ENCODE assay signal across 11 cellular contexts in the genomic region with DNA sequence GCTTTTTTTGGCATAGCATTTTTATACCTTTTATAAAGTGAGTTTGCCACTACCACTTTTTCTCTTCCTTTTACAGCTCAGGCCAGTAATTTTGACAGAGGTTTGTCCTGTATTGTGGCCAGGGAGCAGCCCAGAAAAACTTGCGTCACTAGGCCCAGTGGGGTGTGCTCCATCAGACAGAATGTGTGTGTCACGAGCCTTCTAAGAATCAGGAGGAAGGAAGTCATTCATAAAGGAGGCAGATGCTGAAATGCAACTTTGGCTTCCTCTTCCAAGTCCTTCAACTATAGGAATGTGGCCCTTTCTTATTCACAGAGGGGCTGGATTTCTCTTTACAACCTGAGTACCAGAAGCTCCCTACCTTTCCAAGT. TPM values are rescaled to one million over a fixed set of nuclear protein-coding genes. Genes with fewer than 3 reads are reported as not detected.
DNase-seq lines count a peak whose midpoint lies in the region; ATAC-seq, FAIRE-seq and TF ChIP-seq lines count a peak whose summit lies in the region.
"Had no signal": no experiment of that assay in that cellular context is flagged by ENCODE, and none has a peak within 500 bp of the region (broad histone marks: within the 10 kb centered on the region; RNA-seq: fewer than 3 reads in every experiment).

No MANE protein-coding gene starts in this region.

- peak overlapping the region; percentile 1 for H3K9ac ChIP-seq in endothelial cell of umbilical vein (replicated peaks; ENCODE audit: extremely low read depth, insufficient read depth, low read length)

- no peak overlapping the region for H3K27ac ChIP-seq in CD4-positive, CD25-positive, alpha-beta regulatory T cell (ENCODE audit: insufficient read depth, low read length, poor library complexity, severe bottlenecking)
- H3K27ac ChIP-seq in endothelial cell of umbilical vein (ENCODE audit: insufficient read depth, low read depth, low read length): peak overlapping the region; percentile 57
- H3K27ac ChIP-seq in pancreas: peak overlapping the region in 2 of 4 donors; percentile 17 to 36

- H3K4me3 Mint-ChIP-seq in CD4-positive, CD25-positive, alpha-beta regulatory T cell: no peak overlapping the region
- H3K4me3 Mint-ChIP-seq: central memory CD8-positive, alpha-beta T cell; T-helper 1 cell treated with Interleukin-12 subunit alpha and Interleukin-12 subunit beta and Interleukin-4 antibody, amounts not matched to agents 30 μg/mL and 1 μg/mL, for 36 hours had no signal

- TF ChIP-seq POLR2A in endothelial cell of umbilical vein (IDR thresholded peaks at IDR 0.05; ENCODE audit: low read depth, low read length): no peak

- WGBS in pancreas, 2 donors: 83 to 90% methylated on average over 2 of the region's 2 CpGs

- H3K36me3 ChIP-seq in CD4-positive, CD25-positive, alpha-beta regulatory T cell (ENCODE audit: control insufficient read depth, insufficient read depth, low read length): peaks cover 49% of the 10 kb centered on the region
- H3K36me3 ChIP-seq in endothelial cell of umbilical vein (ENCODE audit: control insufficient read depth in 2 of 2, extremely low read depth in 1 of 2, insufficient read depth in 2 of 2, low read length in 2 of 2): peaks cover 21 to 22% of the 10 kb centered on the region in 2 experiments
- H3K36me3 ChIP-seq in pancreas: peaks cover 4 to 48% (median 20%) of the 10 kb centered on the region in 3 donors

- no peaks in the 10 kb centered on the region for H4K20me1 ChIP-seq in endothelial cell of umbilical vein (replicated peaks; ENCODE audit: control insufficient read depth, extremely low read depth, insufficient read depth, low read length)

- DNase-seq in CD4-positive, CD25-positive, alpha-beta regulatory T cell: no peak
- peak; percentile 85 for DNase-seq in NOMO-1 treated with dmso at 0.1 percent for 144 hours (lab: John Stamatoyannopoulos, UW; ENCODE audit: unreplicated experiment)
- DNase-seq in endothelial cell of umbilical vein (ENCODE audit: low read depth, low spot score): peak; percentile 85
- DNase-seq in pancreas: peak in 1 of 6 donors; percentile 36
- no peak for DNase-seq in putamen (ENCODE audit: low spot score)
- DNase-seq in LoVo (ENCODE audit: low spot score): no peak

- peak overlapping the region; percentile 23 to 85 (median 34) for H3K27ac Mint-ChIP-seq in CD4-positive, CD25-positive, alpha-beta regulatory T cell
- H3K27ac Mint-ChIP-seq: T-helper 1 cell treated with Interleukin-12 subunit alpha and Interleukin-12 subunit beta and Interleukin-4 antibody, amounts not matched to agents 30 μg/mL and 1 μg/mL, for 36 hours had no signal

- H2AFZ ChIP-seq in endothelial cell of umbilical vein (ENCODE audit: low read depth, low read length): no peak overlapping the region

- no peak for ATAC-seq in CD4-positive, CD25-positive, alpha-beta regulatory T cell (ENCODE audit: low read depth in 2 of 2)
- ATAC-seq in pancreas: peak in 3 of 4 donors; percentile 28 to 71 (median 68)
- ATAC-seq in HG03432 (IDR thresholded peaks at IDR 0.05; ENCODE audit: unreplicated experiment): no peak
- ATAC-seq in GM21381 (IDR thresholded peaks at IDR 0.05; ENCODE audit: unreplicated experiment): no peak

- H3K9me1 ChIP-seq in endothelial cell of umbilical vein (replicated peaks; ENCODE audit: control insufficient read depth, extremely low read depth, insufficient read depth, low read length): no peaks in the 10 kb centered on the region

- intact Hi-C loops in endothelial cell of umbilical vein (cut with micrococcal nuclease) (loop anchor here (1.0 kb wide), 1 partner anchor 8 kb away; no protein-coding TSS in a partner anchor), pancreas (cut with DNase I) (no loop called here)

- peak; percentile 99 for FAIRE-seq in endothelial cell of umbilical vein (lab: Jason Lieb, UNC)
- no peak for FAIRE-seq in pancreas (lab: Jason Lieb, UNC)
- FAIRE-seq: islet of Langerhans had no signal

- H3K4me1 ChIP-seq in CD4-positive, CD25-positive, alpha-beta regulatory T cell (ENCODE audit: control insufficient read depth, insufficient read depth, low read length, poor library complexity, severe bottlenecking): peaks cover 16% of the 10 kb centered on the region
- H3K4me1 ChIP-seq in endothelial cell of umbilical vein (ENCODE audit: control insufficient read depth, extremely low read depth, insufficient read depth, low read length) (peaks cover 23% of the 10 kb centered on the region), pancreas (no peaks in the 10 kb centered on the region)

- BruUV-seq in endothelial cell of umbilical vein (replicated peaks; lab: Mats Ljungman, UMichigan): no TSS peak

- peaks cover 8 to 26% (median 18%) of the 10 kb centered on the region in 4 donors for H3K4me1 Mint-ChIP-seq in CD4-positive, CD25-positive, alpha-beta regulatory T cell

- no peaks in the 10 kb centered on the region for H3K27me3 ChIP-seq in CD4-positive, CD25-positive, alpha-beta regulatory T cell (ENCODE audit: control insufficient read depth, insufficient read depth, low read length)
- H3K27me3 ChIP-seq in endothelial cell of umbilical vein (ENCODE audit: control insufficient read depth in 2 of 2, insufficient read depth in 2 of 2, low read length in 2 of 2): no peaks in the 10 kb centered on the region
- no peaks in the 10 kb centered on the region for H3K27me3 ChIP-seq in pancreas

- no peaks in the 10 kb centered on the region for H3K9me3 Mint-ChIP-seq in CD4-positive, CD25-positive, alpha-beta regulatory T cell
- H3K9me3 Mint-ChIP-seq: central memory CD8-positive, alpha-beta T cell; T-helper 1 cell treated with Interleukin-12 subunit alpha and Interleukin-12 subunit beta and Interleukin-4 antibody, amounts not matched to agents 30 μg/mL and 1 μg/mL, for 36 hours had no signal

- no peaks in the 10 kb centered on the region for H3K79me2 ChIP-seq in endothelial cell of umbilical vein (ENCODE audit: control insufficient read depth, insufficient read depth, low read length)

- dilution Hi-C loops in endothelial cell of umbilical vein (cut with MboI; ENCODE audit: extremely low pct_ligation_motif_present, low sequenced_read_pairs): no loop called here

- no peak for TF ChIP-seq CTCF in endothelial cell of umbilical vein (IDR thresholded peaks at IDR 0.05; ENCODE audit: extremely low read depth in 1 of 2, insufficient read depth in 1 of 2, low read depth in 1 of 2, low read length in 2 of 2)
- no peak for TF ChIP-seq CTCF in pancreas (IDR thresholded peaks at IDR 0.05)

- no peak overlapping the region for H3K4me3 ChIP-seq in CD4-positive, CD25-positive, alpha-beta regulatory T cell (ENCODE audit: low read depth, low read length)
- no peak overlapping the region for H3K4me3 ChIP-seq in endothelial cell of umbilical vein (replicated peaks in 1 of 3; ENCODE audit: insufficient read depth in 1 of 3, low read depth in 1 of 3, low read length in 3 of 3)
- H3K4me3 ChIP-seq in pancreas: no peak overlapping the region

- POLR2A ChIA-PET in endothelial cell of umbilical vein (lab: Charles Lee): interaction anchor here (1.0 kb wide), 1 partner anchor 75 kb away, joined by 4 read pairs; the partner anchor contains the start of gene RPLP0

- no peaks in the 10 kb centered on the region for H3K27me3 Mint-ChIP-seq in CD4-positive, CD25-positive, alpha-beta regulatory T cell
- H3K27me3 Mint-ChIP-seq: central memory CD8-positive, alpha-beta T cell had no signal

- H3K4me2 ChIP-seq in endothelial cell of umbilical vein (ENCODE audit: insufficient read depth, low read length): peak overlapping the region; percentile 36

- H3K36me3 Mint-ChIP-seq in CD4-positive, CD25-positive, alpha-beta regulatory T cell: peaks cover 32% of the 10 kb centered on the region

- H3K9me3 ChIP-seq in CD4-positive, CD25-positive, alpha-beta regulatory T cell (ENCODE audit: control insufficient read depth in 2 of 2, low read length in 2 of 2): no peaks in the 10 kb centered on the region
- H3K9me3 ChIP-seq in endothelial cell of umbilical vein (replicated peaks; ENCODE audit: control insufficient read depth, insufficient read depth, low read length) (no peaks in the 10 kb centered on the region), pancreas (no peaks in the 10 kb centered on the region)

- CTCF ChIA-PET in endothelial cell of umbilical vein (lab: Charles Lee): interaction anchor here (1.8 to 3.3 kb wide), 2 partner anchors 9 to 40 kb away, joined by 6 to 20 read pairs; partner anchors contain the start of gene RAB35

TF ChIP-seq in endothelial cell of umbilical vein, 7 proteins besides CTCF, POLR2A, EP300 and RAD21:
- TF ChIP-seq MYC (IDR thresholded peaks at IDR 0.05; ENCODE audit: low read depth, low read length) (no peak), FOS (IDR thresholded peaks at IDR 0.05; ENCODE audit: borderline replicate concordance, insufficient read depth, low read length) (peak; percentile 55), GATA2 (IDR thresholded peaks at IDR 0.05; ENCODE audit: insufficient read depth, insufficient read length, low read depth, low read length) (no peak), POLR2AphosphoS5 (IDR thresholded peaks at IDR 0.05; ENCODE audit: insufficient read depth, low read depth, low read length) (peak; percentile 58), EZH2 (IDR thresholded peaks at IDR 0.05; ENCODE audit: borderline replicate concordance, low read depth, low read length, severe bottlenecking) (no peak), JUN (IDR thresholded peaks at IDR 0.05; ENCODE audit: borderline replicate concordance, insufficient read depth, insufficient read length, low read depth) (peak; percentile 54)
- TF ChIP-seq, protein P1, sequence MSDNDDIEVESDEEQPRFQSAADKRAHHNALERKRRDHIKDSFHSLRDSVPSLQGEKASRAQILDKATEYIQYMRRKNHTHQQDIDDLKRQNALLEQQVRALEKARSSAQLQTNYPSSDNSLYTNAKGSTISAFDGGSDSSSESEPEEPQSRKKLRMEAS (IDR thresholded peaks at IDR 0.05; ENCODE audit: insufficient read depth, insufficient read length): no peak

RNA-seq across cellular contexts. Expression of gene RAB35, which starts 10.1 kb away (rescaled TPM):
- 85.5 TPM for total RNA-seq in CD4-positive, CD25-positive, alpha-beta regulatory T cell
- polyA plus RNA-seq in CD4-positive, CD25-positive, alpha-beta regulatory T cell: 10 to 100 TPM; 25.2 to 37.0 (median 27.1) TPM
- total RNA-seq in endothelial cell of umbilical vein (80.3 and 82.8 TPM in 2 replicates), pancreas (10 to 100 TPM; 10.7 to 23.0 (median 15.0) TPM)
- polyA plus RNA-seq in endothelial cell of umbilical vein (70.5 and 73.7 TPM in 2 replicates), pancreas (10 to 100 TPM; 13.6 to 13.9 TPM)
- 55.9 and 58.3 TPM in 2 replicates for polyA plus RNA-seq in endothelial cell of umbilical vein (2011; cell fraction: cytosol; rRNA removed)
- polyA plus RNA-seq in endothelial cell of umbilical vein (2011; cell fraction: nucleus; rRNA removed): 67.9 and 80.0 TPM in 2 replicates
- polyA plus RNA-seq in endothelial cell of umbilical vein (2012): 70.3 and 85.8 TPM in 2 replicates
- polyA minus RNA-seq in endothelial cell of umbilical vein: 109 and 135 TPM in 2 replicates
- polyA minus RNA-seq in endothelial cell of umbilical vein (2011; cell fraction: cytosol; rRNA and poly(A)+ RNA removed): 32.7 TPM
- polyA minus RNA-seq in endothelial cell of umbilical vein (2011; cell fraction: nucleus; rRNA and poly(A)+ RNA removed): 16.1 and 22.9 TPM in 2 replicates

Comparison
In these comparisons a context has a peak if more than half of its experiments do, and no peak if none do; other contexts are left out.
1. ATAC-seq: peak in pancreas (3 of 4); none in CD4-positive, CD25-positive, alpha-beta regulatory T cell (0 of 2), HG03432 (single experiment) and GM21381 (single experiment).
2. DNase-seq: peak in NOMO-1 treated with dmso at 0.1 percent for 144 hours (single experiment) and endothelial cell of umbilical vein (single experiment); none in CD4-positive, CD25-positive, alpha-beta regulatory T cell (0 of 3), putamen (single experiment) and LoVo (single experiment).